ENCODE assay signal across 21 cellular contexts in the genomic region with DNA sequence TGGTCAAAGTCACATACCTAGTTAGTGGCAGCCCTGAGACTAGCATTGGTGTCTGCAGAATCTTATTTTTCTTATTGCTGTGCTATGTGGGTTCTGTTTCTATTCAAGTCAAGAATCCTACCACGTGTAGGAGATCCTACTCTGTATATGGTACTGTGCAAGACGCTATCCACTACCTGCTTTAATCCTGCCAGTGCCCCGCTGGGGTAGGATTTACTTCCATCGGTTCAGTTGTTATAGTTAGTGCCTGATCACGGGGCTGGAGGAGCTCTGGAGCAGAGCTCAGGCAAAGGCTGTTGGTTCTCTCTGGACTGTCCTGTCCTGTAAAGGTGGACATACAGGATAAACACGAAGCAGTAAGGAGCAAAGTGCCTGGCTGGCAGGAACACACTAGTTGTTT.
"Had no signal": no experiment of that assay in that cellular context is flagged by ENCODE, and none has a peak within 500 bp of the region (broad histone marks: within the 10 kb centered on the region; RNA-seq: fewer than 3 reads in every experiment).

No MANE protein-coding gene starts in this region.

- H3K9me3 Mint-ChIP-seq: natural killer cell, type B pancreatic cell had no signal

- H3K27me3 ChIP-seq: right lobe of liver, testis had no signal

- H3K36me3 ChIP-seq: gastrocnemius medialis, right lobe of liver, tibial artery had no signal

- H3K36me3 Mint-ChIP-seq: memory B cell; natural killer cell; stimulated activated naive B cell treated with anti-CD40 and anti-IgM and Interleukin-4, amounts not matched to agents 10 μg/mL and 1 μg/mL and 100 μg/mL, for 72 hours; type B pancreatic cell had no signal

- H3K27ac ChIP-seq: epithelial cell of prostate, gastrocnemius medialis, parathyroid adenoma, right lobe of liver, testis, tibial artery had no signal

- H2AFZ ChIP-seq: parathyroid adenoma had no signal

- H3K79me2 ChIP-seq: parathyroid adenoma had no signal

- H3K4me1 ChIP-seq: gastrocnemius medialis, parathyroid adenoma, right lobe of liver, testis, tibial artery had no signal

- H3K4me1 Mint-ChIP-seq: memory B cell; natural killer cell; stimulated activated naive B cell treated with anti-CD40 and anti-IgM and Interleukin-4, amounts not matched to agents 10 μg/mL and 1 μg/mL and 100 μg/mL, for 72 hours had no signal

- H3K9ac ChIP-seq: parathyroid adenoma had no signal

- H3K4me3 Mint-ChIP-seq: endodermal cell; memory B cell; natural killer cell; stimulated activated naive B cell treated with anti-CD40 and anti-IgM and Interleukin-4, amounts not matched to agents 10 μg/mL and 1 μg/mL and 100 μg/mL, for 72 hours; stimulated activated naive CD8-positive, alpha-beta T cell treated with anti-CD3 and anti-CD28 coated beads, Interleukin-15, Interleukin-2, amounts not matched to agents 100 ng/mL and 50 ng/mL, for 24 hours; type B pancreatic cell had no signal

- H3K27me3 Mint-ChIP-seq: stimulated activated naive B cell treated with anti-CD40 and anti-IgM and Interleukin-4, amounts not matched to agents 10 μg/mL and 1 μg/mL and 100 μg/mL, for 72 hours; stimulated activated naive CD8-positive, alpha-beta T cell treated with anti-CD3 and anti-CD28 coated beads, Interleukin-15, Interleukin-2, amounts not matched to agents 100 ng/mL and 50 ng/mL, for 24 hours had no signal

- DNase-seq: effector CD8-positive, alpha-beta T cell; endodermal cell; foreskin fibroblast; gastrocnemius medialis; natural killer cell; right lobe of liver; small intestine; stimulated activated CD4-positive, alpha-beta T cell treated with anti-CD3 and anti-CD28 coated beads, Interleukin-15, amount 100 ng/mL, for 24 hours; stimulated activated CD4-positive, alpha-beta T cell treated with anti-CD3 and anti-CD28 coated beads, Interleukin-2, amount 100 ng/mL, for 48 hours; stimulated activated naive B cell treated with anti-CD40 and anti-IgM and Interleukin-4, amounts not matched to agents 10 μg/mL and 1 μg/mL and 100 μg/mL, for 72 hours; testis; tibial artery had no signal

- H3K27ac Mint-ChIP-seq: endodermal cell; memory B cell; natural killer cell; progenitor cell of endocrine pancreas; stimulated activated naive B cell treated with anti-CD40 and anti-IgM and Interleukin-4, amounts not matched to agents 10 μg/mL and 1 μg/mL and 100 μg/mL, for 72 hours; stimulated activated naive CD8-positive, alpha-beta T cell treated with anti-CD3 and anti-CD28 coated beads, Interleukin-15, Interleukin-2, amounts not matched to agents 100 ng/mL and 50 ng/mL, for 24 hours; type B pancreatic cell had no signal

- H3K9me3 ChIP-seq: gastrocnemius medialis, right lobe of liver, testis had no signal

- ATAC-seq: esophagus mucosa; gastrocnemius medialis; left lobe of liver; natural killer cell; right lobe of liver; stimulated activated naive B cell treated with anti-CD40 and anti-IgM and Interleukin-4, amounts not matched to agents 10 μg/mL and 1 μg/mL and 100 μg/mL, for 72 hours had no signal

- H3K4me3 ChIP-seq: gastrocnemius medialis, lung, right lobe of liver, testis, tibial artery had no signal
